In the genomic region with DNA sequence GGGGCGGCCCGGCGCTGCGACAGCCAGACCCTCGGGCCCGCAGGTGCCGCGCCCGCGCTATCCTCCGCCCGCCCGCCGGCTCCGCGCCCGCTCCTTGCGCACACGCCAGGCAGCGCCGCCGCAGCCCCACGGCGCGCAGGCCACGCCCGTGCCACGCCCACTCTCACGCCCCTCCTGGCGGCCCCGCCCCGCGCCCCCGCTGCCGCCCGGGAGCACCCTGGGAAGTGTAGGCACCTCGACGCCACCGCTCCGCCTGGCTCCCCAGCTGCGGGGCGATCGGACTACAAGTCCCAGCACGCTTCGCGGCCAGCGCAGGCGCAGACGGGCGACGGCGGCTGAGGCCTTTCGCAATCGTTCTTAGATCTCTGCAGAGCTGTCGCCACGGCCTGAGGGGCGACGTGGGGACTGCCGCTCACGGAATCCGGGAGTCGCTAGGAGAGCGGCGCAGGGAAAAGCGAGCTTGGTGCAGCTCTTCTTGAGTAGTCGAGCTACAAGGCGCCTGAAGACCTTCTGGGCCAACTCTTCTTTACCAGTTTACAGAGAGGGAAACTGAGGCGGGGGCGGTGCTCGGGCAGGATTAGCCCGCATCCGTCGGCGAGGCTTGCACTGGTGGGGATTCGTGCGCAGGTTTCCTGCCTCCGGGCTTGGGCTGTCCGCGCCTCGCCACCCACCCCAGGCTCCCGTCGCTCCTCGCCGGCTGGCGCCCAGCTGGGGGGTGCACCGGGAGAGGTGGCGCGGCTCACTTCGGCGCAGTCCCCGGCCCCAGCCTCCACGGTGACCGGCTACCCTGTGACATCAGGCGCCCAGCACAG, we compare ENCODE assay signal across 1 cellular context.
TF ChIP-seq lines count a peak whose summit lies in the region.

A gene (minus strand): TSS at position 104 of the 812 bp plus-strand sequence. CDS start 124 bp downstream, outside the sequence.

TF ChIP-seq in K562, 482 proteins besides CTCF, POLR2A, EP300 and RAD21 (continued from another document and continues in another):
- no peak for TF ChIP-seq HDAC8 (tag; IDR thresholded peaks at IDR 0.05)
- TF ChIP-seq, protein P1, sequence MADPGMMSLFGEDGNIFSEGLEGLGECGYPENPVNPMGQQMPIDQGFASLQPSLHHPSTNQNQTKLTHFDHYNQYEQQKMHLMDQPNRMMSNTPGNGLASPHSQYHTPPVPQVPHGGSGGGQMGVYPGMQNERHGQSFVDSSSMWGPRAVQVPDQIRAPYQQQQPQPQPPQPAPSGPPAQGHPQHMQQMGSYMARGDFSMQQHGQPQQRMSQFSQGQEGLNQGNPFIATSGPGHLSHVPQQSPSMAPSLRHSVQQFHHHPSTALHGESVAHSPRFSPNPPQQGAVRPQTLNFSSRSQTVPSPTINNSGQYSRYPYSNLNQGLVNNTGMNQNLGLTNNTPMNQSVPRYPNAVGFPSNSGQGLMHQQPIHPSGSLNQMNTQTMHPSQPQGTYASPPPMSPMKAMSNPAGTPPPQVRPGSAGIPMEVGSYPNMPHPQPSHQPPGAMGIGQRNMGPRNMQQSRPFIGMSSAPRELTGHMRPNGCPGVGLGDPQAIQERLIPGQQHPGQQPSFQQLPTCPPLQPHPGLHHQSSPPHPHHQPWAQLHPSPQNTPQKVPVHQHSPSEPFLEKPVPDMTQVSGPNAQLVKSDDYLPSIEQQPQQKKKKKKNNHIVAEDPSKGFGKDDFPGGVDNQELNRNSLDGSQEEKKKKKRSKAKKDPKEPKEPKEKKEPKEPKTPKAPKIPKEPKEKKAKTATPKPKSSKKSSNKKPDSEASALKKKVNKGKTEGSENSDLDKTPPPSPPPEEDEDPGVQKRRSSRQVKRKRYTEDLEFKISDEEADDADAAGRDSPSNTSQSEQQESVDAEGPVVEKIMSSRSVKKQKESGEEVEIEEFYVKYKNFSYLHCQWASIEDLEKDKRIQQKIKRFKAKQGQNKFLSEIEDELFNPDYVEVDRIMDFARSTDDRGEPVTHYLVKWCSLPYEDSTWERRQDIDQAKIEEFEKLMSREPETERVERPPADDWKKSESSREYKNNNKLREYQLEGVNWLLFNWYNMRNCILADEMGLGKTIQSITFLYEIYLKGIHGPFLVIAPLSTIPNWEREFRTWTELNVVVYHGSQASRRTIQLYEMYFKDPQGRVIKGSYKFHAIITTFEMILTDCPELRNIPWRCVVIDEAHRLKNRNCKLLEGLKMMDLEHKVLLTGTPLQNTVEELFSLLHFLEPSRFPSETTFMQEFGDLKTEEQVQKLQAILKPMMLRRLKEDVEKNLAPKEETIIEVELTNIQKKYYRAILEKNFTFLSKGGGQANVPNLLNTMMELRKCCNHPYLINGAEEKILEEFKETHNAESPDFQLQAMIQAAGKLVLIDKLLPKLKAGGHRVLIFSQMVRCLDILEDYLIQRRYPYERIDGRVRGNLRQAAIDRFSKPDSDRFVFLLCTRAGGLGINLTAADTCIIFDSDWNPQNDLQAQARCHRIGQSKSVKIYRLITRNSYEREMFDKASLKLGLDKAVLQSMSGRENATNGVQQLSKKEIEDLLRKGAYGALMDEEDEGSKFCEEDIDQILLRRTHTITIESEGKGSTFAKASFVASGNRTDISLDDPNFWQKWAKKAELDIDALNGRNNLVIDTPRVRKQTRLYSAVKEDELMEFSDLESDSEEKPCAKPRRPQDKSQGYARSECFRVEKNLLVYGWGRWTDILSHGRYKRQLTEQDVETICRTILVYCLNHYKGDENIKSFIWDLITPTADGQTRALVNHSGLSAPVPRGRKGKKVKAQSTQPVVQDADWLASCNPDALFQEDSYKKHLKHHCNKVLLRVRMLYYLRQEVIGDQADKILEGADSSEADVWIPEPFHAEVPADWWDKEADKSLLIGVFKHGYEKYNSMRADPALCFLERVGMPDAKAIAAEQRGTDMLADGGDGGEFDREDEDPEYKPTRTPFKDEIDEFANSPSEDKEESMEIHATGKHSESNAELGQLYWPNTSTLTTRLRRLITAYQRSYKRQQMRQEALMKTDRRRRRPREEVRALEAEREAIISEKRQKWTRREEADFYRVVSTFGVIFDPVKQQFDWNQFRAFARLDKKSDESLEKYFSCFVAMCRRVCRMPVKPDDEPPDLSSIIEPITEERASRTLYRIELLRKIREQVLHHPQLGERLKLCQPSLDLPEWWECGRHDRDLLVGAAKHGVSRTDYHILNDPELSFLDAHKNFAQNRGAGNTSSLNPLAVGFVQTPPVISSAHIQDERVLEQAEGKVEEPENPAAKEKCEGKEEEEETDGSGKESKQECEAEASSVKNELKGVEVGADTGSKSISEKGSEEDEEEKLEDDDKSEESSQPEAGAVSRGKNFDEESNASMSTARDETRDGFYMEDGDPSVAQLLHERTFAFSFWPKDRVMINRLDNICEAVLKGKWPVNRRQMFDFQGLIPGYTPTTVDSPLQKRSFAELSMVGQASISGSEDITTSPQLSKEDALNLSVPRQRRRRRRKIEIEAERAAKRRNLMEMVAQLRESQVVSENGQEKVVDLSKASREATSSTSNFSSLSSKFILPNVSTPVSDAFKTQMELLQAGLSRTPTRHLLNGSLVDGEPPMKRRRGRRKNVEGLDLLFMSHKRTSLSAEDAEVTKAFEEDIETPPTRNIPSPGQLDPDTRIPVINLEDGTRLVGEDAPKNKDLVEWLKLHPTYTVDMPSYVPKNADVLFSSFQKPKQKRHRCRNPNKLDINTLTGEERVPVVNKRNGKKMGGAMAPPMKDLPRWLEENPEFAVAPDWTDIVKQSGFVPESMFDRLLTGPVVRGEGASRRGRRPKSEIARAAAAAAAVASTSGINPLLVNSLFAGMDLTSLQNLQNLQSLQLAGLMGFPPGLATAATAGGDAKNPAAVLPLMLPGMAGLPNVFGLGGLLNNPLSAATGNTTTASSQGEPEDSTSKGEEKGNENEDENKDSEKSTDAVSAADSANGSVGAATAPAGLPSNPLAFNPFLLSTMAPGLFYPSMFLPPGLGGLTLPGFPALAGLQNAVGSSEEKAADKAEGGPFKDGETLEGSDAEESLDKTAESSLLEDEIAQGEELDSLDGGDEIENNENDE (IDR thresholded peaks at IDR 0.05; ENCODE audit: low read depth, low read length) = no peak
- TF ChIP-seq, protein P2, sequence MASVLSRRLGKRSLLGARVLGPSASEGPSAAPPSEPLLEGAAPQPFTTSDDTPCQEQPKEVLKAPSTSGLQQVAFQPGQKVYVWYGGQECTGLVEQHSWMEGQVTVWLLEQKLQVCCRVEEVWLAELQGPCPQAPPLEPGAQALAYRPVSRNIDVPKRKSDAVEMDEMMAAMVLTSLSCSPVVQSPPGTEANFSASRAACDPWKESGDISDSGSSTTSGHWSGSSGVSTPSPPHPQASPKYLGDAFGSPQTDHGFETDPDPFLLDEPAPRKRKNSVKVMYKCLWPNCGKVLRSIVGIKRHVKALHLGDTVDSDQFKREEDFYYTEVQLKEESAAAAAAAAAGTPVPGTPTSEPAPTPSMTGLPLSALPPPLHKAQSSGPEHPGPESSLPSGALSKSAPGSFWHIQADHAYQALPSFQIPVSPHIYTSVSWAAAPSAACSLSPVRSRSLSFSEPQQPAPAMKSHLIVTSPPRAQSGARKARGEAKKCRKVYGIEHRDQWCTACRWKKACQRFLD (CRISPR knock-in tag; IDR thresholded peaks at IDR 0.05) = no peak
- TF ChIP-seq CBFB (CRISPR knock-in tag; IDR thresholded peaks at IDR 0.05) = no peak
- TF ChIP-seq FOXM1 (IDR thresholded peaks at IDR 0.05; ENCODE audit: low read depth) = no peak
- TF ChIP-seq FOXM1 (CRISPR knock-in tag; IDR thresholded peaks at IDR 0.05; ENCODE audit: low read depth) = no peak
- no peak for TF ChIP-seq ZNF263 (CRISPR knock-in tag; IDR thresholded peaks at IDR 0.05; ENCODE audit: borderline replicate concordance)
- TF ChIP-seq, protein P3, sequence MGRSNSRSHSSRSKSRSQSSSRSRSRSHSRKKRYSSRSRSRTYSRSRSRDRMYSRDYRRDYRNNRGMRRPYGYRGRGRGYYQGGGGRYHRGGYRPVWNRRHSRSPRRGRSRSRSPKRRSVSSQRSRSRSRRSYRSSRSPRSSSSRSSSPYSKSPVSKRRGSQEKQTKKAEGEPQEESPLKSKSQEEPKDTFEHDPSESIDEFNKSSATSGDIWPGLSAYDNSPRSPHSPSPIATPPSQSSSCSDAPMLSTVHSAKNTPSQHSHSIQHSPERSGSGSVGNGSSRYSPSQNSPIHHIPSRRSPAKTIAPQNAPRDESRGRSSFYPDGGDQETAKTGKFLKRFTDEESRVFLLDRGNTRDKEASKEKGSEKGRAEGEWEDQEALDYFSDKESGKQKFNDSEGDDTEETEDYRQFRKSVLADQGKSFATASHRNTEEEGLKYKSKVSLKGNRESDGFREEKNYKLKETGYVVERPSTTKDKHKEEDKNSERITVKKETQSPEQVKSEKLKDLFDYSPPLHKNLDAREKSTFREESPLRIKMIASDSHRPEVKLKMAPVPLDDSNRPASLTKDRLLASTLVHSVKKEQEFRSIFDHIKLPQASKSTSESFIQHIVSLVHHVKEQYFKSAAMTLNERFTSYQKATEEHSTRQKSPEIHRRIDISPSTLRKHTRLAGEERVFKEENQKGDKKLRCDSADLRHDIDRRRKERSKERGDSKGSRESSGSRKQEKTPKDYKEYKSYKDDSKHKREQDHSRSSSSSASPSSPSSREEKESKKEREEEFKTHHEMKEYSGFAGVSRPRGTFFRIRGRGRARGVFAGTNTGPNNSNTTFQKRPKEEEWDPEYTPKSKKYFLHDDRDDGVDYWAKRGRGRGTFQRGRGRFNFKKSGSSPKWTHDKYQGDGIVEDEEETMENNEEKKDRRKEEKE (IDR thresholded peaks at IDR 0.05; ENCODE audit: borderline replicate concordance in 1 of 2, control insufficient read depth in 1 of 2, low read depth in 2 of 2, low read length in 1 of 2) = no peak
- TF ChIP-seq FOXP1 (CRISPR knock-in tag; IDR thresholded peaks at IDR 0.05) = no peak
- TF ChIP-seq SMARCB1 (IDR thresholded peaks at IDR 0.05; ENCODE audit: insufficient read length, low read depth) = no peak
- TF ChIP-seq DACH1 (IDR thresholded peaks at IDR 0.05; ENCODE audit: partially characterized antibody) = no peak
- TF ChIP-seq PHF8 (IDR thresholded peaks at IDR 0.05; ENCODE audit: borderline replicate concordance, low read length) = peak; percentile 65; the same call in 1 of the 2 replicates
- TF ChIP-seq EHMT2 (IDR thresholded peaks at IDR 0.05) = no peak
- no peak for TF ChIP-seq BCL6 (CRISPR knock-in tag; IDR thresholded peaks at IDR 0.05)
- TF ChIP-seq, protein P4, sequence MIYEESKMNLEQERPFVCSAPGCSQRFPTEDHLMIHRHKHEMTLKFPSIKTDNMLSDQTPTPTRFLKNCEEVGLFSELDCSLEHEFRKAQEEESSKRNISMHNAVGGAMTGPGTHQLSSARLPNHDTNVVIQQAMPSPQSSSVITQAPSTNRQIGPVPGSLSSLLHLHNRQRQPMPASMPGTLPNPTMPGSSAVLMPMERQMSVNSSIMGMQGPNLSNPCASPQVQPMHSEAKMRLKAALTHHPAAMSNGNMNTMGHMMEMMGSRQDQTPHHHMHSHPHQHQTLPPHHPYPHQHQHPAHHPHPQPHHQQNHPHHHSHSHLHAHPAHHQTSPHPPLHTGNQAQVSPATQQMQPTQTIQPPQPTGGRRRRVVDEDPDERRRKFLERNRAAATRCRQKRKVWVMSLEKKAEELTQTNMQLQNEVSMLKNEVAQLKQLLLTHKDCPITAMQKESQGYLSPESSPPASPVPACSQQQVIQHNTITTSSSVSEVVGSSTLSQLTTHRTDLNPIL (CRISPR knock-in tag; IDR thresholded peaks at IDR 0.05) = no peak
- TF ChIP-seq, protein P5, sequence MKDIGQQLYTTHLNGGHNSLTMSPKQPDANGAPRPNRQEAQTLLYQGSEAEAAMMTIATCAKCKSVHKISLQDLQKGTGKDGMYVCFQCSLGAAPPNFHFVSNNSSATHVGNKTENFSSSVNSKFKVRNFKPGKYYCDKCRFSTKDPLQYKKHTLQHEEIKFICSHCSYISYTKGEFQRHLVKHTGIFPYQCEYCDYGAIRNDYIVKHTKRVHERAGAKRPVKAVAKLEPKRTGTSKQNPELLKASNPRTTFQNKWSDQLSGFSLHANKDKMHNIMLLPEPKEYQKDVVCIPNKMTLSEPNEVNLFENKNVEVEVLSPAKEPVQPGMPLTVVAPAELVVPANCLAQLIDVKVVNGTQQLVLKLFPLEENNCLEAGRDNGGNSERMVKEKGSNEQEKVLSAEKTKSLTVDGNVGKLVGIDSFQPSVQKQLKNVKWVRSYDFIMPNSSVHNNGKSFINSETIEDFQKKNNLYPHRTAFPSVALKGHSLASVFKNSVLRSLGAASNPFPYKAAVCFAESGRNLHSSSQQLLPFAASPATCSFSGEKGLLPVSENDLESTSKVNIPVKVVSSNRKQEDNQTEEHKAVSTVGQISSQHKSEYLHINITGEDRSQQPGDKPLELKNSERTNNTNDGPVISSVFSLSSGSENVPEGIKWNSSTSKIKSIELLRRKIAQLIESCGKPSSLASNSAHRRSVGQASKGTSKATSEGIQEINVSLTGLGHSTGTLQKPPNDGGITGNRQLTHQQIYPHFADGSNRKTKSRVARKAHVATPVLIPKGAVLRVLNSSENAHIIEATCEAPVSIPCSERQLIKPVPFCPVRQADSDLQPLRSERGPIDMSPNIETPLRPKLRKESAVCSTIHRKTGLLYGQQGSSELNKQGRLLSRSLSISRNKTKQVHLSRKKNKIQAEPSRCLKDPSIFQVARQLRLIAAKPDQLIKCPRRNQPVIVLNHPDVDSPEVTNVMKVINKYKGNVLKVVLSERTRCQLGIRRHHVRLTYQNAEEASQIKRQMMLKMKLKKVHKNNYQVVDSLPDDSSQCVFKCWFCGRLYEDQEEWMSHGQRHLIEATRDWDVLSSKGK (CRISPR knock-in tag; IDR thresholded peaks at IDR 0.05) = no peak
- TF ChIP-seq ZNF184 (CRISPR knock-in tag; IDR thresholded peaks at IDR 0.05) = no peak
- TF ChIP-seq PHF20 (IDR thresholded peaks at IDR 0.05; ENCODE audit: partially characterized antibody) = no peak
- TF ChIP-seq POLR2H (tag; IDR thresholded peaks at IDR 0.05; ENCODE audit: low read depth) = no peak
- TF ChIP-seq BRD9 (IDR thresholded peaks at IDR 0.05; ENCODE audit: low read depth, partially characterized antibody) = no peak
- no peak for TF ChIP-seq CSDE1 (IDR thresholded peaks at IDR 0.05)
- no peak for TF ChIP-seq PTBP1 (IDR thresholded peaks at IDR 0.05; ENCODE audit: low read depth, low read length)
- TF ChIP-seq RBBP5 (IDR thresholded peaks at IDR 0.05; ENCODE audit: borderline replicate concordance, insufficient read depth, low read length, poor library complexity, severe bottlenecking) = no peak
- no peak for TF ChIP-seq EWSR1 (IDR thresholded peaks at IDR 0.05; ENCODE audit: borderline replicate concordance, low read depth, partially characterized antibody)
- no peak for TF ChIP-seq ZNF316 (IDR thresholded peaks at IDR 0.05)
- TF ChIP-seq, protein P6, sequence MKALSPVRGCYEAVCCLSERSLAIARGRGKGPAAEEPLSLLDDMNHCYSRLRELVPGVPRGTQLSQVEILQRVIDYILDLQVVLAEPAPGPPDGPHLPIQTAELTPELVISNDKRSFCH (CRISPR knock-in tag; IDR thresholded peaks at IDR 0.05) = no peak
- TF ChIP-seq, protein P6 (tag; IDR thresholded peaks at IDR 0.05) = no peak
- TF ChIP-seq NFIX (CRISPR knock-in tag; IDR thresholded peaks at IDR 0.05; ENCODE audit: low read depth) = no peak
- no peak for TF ChIP-seq NR2C1 (IDR thresholded peaks at IDR 0.05)
- TF ChIP-seq NR2C1 (tag; IDR thresholded peaks at IDR 0.05) = 0 out of 2 replicates have a peak, but pooled peaks have one; percentile 16
- TF ChIP-seq, protein P7, sequence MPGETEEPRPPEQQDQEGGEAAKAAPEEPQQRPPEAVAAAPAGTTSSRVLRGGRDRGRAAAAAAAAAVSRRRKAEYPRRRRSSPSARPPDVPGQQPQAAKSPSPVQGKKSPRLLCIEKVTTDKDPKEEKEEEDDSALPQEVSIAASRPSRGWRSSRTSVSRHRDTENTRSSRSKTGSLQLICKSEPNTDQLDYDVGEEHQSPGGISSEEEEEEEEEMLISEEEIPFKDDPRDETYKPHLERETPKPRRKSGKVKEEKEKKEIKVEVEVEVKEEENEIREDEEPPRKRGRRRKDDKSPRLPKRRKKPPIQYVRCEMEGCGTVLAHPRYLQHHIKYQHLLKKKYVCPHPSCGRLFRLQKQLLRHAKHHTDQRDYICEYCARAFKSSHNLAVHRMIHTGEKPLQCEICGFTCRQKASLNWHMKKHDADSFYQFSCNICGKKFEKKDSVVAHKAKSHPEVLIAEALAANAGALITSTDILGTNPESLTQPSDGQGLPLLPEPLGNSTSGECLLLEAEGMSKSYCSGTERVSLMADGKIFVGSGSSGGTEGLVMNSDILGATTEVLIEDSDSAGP (CRISPR knock-in tag; IDR thresholded peaks at IDR 0.05) = no peak
- no peak for TF ChIP-seq CC2D1A (IDR thresholded peaks at IDR 0.05)
